Comparison of ENCODE assay signal across 29 cellular contexts in genomic region chr13:24100152-24100551, GRCh38.
"Had no signal": no experiment of that assay in that cellular context is flagged by ENCODE, and none has a peak within 500 bp of the region (broad histone marks: within the 10 kb centered on the region; RNA-seq: fewer than 3 reads in every experiment).

No MANE protein-coding gene starts in this region.

- H3K27me3 ChIP-seq: esophagus muscularis mucosa, sigmoid colon, tibial nerve, upper lobe of left lung, uterus had no signal

- H3K9me3 ChIP-seq: esophagus muscularis mucosa, heart right ventricle, psoas muscle, sigmoid colon, thoracic aorta, tibial nerve, upper lobe of left lung, uterus had no signal

- DNase-seq: dermis blood vessel endothelial cell; effector memory CD4-positive, alpha-beta T cell; foreskin melanocyte; glutamatergic neuron; heart right ventricle; hippocampal formation; naive thymus-derived CD4-positive, alpha-beta T cell; nucleus accumbens; posterior cingulate gyrus; psoas muscle; right cardiac atrium; sigmoid colon; stimulated activated CD4-positive, alpha-beta T cell treated with anti-CD3 and anti-CD28 coated beads, Interleukin-2, amount 100 ng/mL, for 24 hours; stimulated activated CD4-positive, alpha-beta T cell treated with anti-CD3 and anti-CD28 coated beads, Interleukin-4, amount 100 ng/mL, for 24 hours; stimulated activated naive CD8-positive, alpha-beta T cell treated with anti-CD3 and anti-CD28 coated beads, Interleukin-15, Interleukin-2, amounts not matched to agents 100 U/mL and 50 U/mL, for 24 hours; substantia nigra; uterus had no signal

- FAIRE-seq: endothelial cell of umbilical vein, islet of Langerhans had no signal

- H3K36me3 Mint-ChIP-seq: memory B cell; stimulated activated effector memory CD8-positive, alpha-beta T cell treated with anti-CD3 and anti-CD28 coated beads, Interleukin-12 subunit alpha, Interleukin-12 subunit beta, amount 100 ng/mL, for 72 hours had no signal

- H3K4me1 ChIP-seq: esophagus muscularis mucosa, psoas muscle, sigmoid colon, tibial nerve, upper lobe of left lung, uterus had no signal

- ATAC-seq: heart right ventricle; left lobe of liver; naive thymus-derived CD4-positive, alpha-beta T cell; psoas muscle; right cardiac atrium; stimulated activated effector memory CD8-positive, alpha-beta T cell treated with anti-CD3 and anti-CD28 coated beads, Interleukin-12 subunit alpha, Interleukin-12 subunit beta, amount 100 ng/mL, for 72 hours; stimulated activated naive CD8-positive, alpha-beta T cell treated with anti-CD3 and anti-CD28 coated beads, Interleukin-15, Interleukin-2, amounts not matched to agents 100 U/mL and 50 U/mL, for 24 hours had no signal

- H3K27ac ChIP-seq: coronary artery, esophagus muscularis mucosa, heart right ventricle, psoas muscle, sigmoid colon, thoracic aorta, tibial nerve, upper lobe of left lung, uterus had no signal

- H3K27me3 Mint-ChIP-seq: memory B cell had no signal

- H3K4me3 ChIP-seq: coronary artery, esophagus muscularis mucosa, heart right ventricle, lung, psoas muscle, sigmoid colon, thoracic aorta, tibial nerve, upper lobe of left lung, uterus had no signal

- H3K27ac Mint-ChIP-seq: memory B cell; stimulated activated effector memory CD8-positive, alpha-beta T cell treated with anti-CD3 and anti-CD28 coated beads, Interleukin-12 subunit alpha, Interleukin-12 subunit beta, amount 100 ng/mL, for 72 hours had no signal

- H3K9me3 Mint-ChIP-seq: memory B cell; nephron; stimulated activated effector memory CD8-positive, alpha-beta T cell treated with anti-CD3 and anti-CD28 coated beads, Interleukin-12 subunit alpha, Interleukin-12 subunit beta, amount 100 ng/mL, for 72 hours had no signal

- H3K4me3 Mint-ChIP-seq: memory B cell; naive thymus-derived CD4-positive, alpha-beta T cell; nephron; stimulated activated effector memory CD8-positive, alpha-beta T cell treated with anti-CD3 and anti-CD28 coated beads, Interleukin-12 subunit alpha, Interleukin-12 subunit beta, amount 100 ng/mL, for 72 hours had no signal

- H3K36me3 ChIP-seq: esophagus muscularis mucosa, heart right ventricle, sigmoid colon, thoracic aorta, tibial nerve, upper lobe of left lung, uterus had no signal
